1 cellular context compared by ENCODE assay signal in the genomic region with DNA sequence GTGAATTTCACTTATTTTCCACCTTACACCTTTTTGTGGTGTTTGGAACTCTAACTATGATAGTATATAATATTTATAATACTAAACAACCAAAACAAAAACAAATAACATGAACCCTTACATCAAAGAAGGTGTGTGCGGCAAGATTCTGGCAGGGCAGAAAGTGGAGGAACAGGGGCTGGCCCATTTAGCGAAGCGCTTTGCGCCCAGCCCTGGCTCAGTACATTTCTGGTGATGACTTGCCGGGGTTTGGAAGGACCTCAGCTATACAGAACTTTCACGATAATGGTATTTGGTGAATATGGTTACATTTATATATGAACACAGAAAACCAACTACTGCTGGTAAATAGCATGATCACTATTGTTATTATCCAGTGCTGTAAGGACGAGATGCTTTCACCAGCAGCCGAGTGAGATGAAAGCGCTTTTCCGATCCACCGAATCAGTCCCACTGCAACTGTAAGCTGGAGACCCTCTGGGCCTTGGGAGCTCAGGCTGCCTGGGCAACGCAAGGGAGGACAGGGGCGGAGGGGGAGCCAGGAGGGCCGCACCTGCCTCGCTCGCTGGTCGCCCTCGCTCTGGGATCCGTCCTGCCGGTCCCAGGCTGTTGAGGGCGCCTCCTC.
TF ChIP-seq lines count a peak whose summit lies in the region.

No MANE protein-coding gene starts in this region.

TF ChIP-seq in HCT116, 20 proteins besides CTCF, POLR2A, EP300 and RAD21 (continued from another document):
- TF ChIP-seq, protein P1, sequence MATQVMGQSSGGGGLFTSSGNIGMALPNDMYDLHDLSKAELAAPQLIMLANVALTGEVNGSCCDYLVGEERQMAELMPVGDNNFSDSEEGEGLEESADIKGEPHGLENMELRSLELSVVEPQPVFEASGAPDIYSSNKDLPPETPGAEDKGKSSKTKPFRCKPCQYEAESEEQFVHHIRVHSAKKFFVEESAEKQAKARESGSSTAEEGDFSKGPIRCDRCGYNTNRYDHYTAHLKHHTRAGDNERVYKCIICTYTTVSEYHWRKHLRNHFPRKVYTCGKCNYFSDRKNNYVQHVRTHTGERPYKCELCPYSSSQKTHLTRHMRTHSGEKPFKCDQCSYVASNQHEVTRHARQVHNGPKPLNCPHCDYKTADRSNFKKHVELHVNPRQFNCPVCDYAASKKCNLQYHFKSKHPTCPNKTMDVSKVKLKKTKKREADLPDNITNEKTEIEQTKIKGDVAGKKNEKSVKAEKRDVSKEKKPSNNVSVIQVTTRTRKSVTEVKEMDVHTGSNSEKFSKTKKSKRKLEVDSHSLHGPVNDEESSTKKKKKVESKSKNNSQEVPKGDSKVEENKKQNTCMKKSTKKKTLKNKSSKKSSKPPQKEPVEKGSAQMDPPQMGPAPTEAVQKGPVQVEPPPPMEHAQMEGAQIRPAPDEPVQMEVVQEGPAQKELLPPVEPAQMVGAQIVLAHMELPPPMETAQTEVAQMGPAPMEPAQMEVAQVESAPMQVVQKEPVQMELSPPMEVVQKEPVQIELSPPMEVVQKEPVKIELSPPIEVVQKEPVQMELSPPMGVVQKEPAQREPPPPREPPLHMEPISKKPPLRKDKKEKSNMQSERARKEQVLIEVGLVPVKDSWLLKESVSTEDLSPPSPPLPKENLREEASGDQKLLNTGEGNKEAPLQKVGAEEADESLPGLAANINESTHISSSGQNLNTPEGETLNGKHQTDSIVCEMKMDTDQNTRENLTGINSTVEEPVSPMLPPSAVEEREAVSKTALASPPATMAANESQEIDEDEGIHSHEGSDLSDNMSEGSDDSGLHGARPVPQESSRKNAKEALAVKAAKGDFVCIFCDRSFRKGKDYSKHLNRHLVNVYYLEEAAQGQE (IDR thresholded peaks at IDR 0.05; ENCODE audit: low read depth) = no peak
